In genomic region chr11:109071712-109072524, GRCh38 we compare ENCODE assay signal across 14 cellular contexts.
DNase-seq lines count a peak whose midpoint lies in the region; ATAC-seq and TF ChIP-seq lines count a peak whose summit lies in the region.
"Had no signal": no experiment of that assay in that cellular context is flagged by ENCODE, and none has a peak within 500 bp of the region (broad histone marks: within the 10 kb centered on the region; RNA-seq: fewer than 3 reads in every experiment).

No MANE protein-coding gene starts in this region.

- H3K79me2 ChIP-seq in GM23248 (ENCODE audit: insufficient read depth) = no peaks in the 10 kb centered on the region
- H3K79me2 ChIP-seq in trophoblast cell (ENCODE audit: control insufficient read depth, insufficient read depth, low read length, poor library complexity) = no peaks in the 10 kb centered on the region

- no peaks in the 10 kb centered on the region for H3K79me1 ChIP-seq in trophoblast cell (ENCODE audit: low read length)

- no peaks in the 10 kb centered on the region for H3K4me1 ChIP-seq in GM23248 (ENCODE audit: insufficient read depth)
- H3K4me1 ChIP-seq in ascending aorta = peaks cover 0 to 9% of the 10 kb centered on the region in 2 donors
- H3K4me1 ChIP-seq in gastrocnemius medialis = peaks cover 23 to 27% of the 10 kb centered on the region in 2 donors
- H3K4me1 ChIP-seq in trophoblast cell (ENCODE audit: control insufficient read depth in 1 of 2, insufficient read depth in 2 of 2, low read length in 2 of 2) = no peaks in the 10 kb centered on the region
- H3K4me1 ChIP-seq: Peyer's patch had no signal

- in situ Hi-C loops in GM23248 (cut with MboI) (no loop called here), gastrocnemius medialis (cut with MboI; ENCODE audit: low sequenced_read_pairs in 4 of 4) (no loop called here)

- H4K91ac ChIP-seq in trophoblast cell (ENCODE audit: low read depth, low read length) = no peak overlapping the region

- no peaks in the 10 kb centered on the region for H3K36me3 ChIP-seq in GM23248 (ENCODE audit: low read depth)
- H3K36me3 ChIP-seq in ascending aorta = no peaks in the 10 kb centered on the region
- H3K36me3 ChIP-seq in gastrocnemius medialis = no peaks in the 10 kb centered on the region
- no peaks in the 10 kb centered on the region for H3K36me3 ChIP-seq in trophoblast cell (ENCODE audit: control insufficient read depth in 1 of 2, insufficient read depth in 2 of 2, low read length in 2 of 2)
- H3K36me3 ChIP-seq: Peyer's patch had no signal

- H4K12ac ChIP-seq in trophoblast cell (ENCODE audit: low read depth, low read length) = no peak overlapping the region

- no peaks in the 10 kb centered on the region for H3F3A ChIP-seq in GM23248 (ENCODE audit: insufficient read depth)

- H3K9ac ChIP-seq in GM23248 (no peak overlapping the region), trophoblast cell (ENCODE audit: low read length) (no peak overlapping the region)

- no peak overlapping the region for H2BK120ac ChIP-seq in trophoblast cell (ENCODE audit: insufficient read depth, low read length, poor library complexity)

- no peak overlapping the region for H3K23ac ChIP-seq in trophoblast cell (ENCODE audit: low read length)

- TF ChIP-seq CTCF in ascending aorta (IDR thresholded peaks at IDR 0.05) = no peak
- no peak for TF ChIP-seq CTCF in gastrocnemius medialis (IDR thresholded peaks at IDR 0.05 in 4 of 5, conservative IDR thresholded peaks at IDR 0.05 in 1 of 5)

- intact Hi-C loops in ascending aorta (cut with DNase I) (loop anchor here (1.0 kb wide), 1 partner anchor 34 kb away; no protein-coding TSS in a partner anchor), gastrocnemius medialis (cut with DNase I; ENCODE audit: low total_unique reads) (no loop called here)

- no peaks in the 10 kb centered on the region for H3K9me3 ChIP-seq in GM23248 (ENCODE audit: low read depth)
- no peaks in the 10 kb centered on the region for H3K9me3 ChIP-seq in ascending aorta
- H3K9me3 ChIP-seq in gastrocnemius medialis = no peaks in the 10 kb centered on the region
- H3K9me3 ChIP-seq in trophoblast cell (ENCODE audit: insufficient read depth, low read depth, low read length) = peaks cover 3% of the 10 kb centered on the region
- H3K9me3 ChIP-seq: Peyer's patch had no signal

- H2BK12ac ChIP-seq in trophoblast cell (ENCODE audit: low read length) = no peak overlapping the region

- no peak overlapping the region for H3K4ac ChIP-seq in trophoblast cell (ENCODE audit: low read depth, low read length)

- H4K20me1 ChIP-seq in GM23248 (ENCODE audit: insufficient read depth) = no peaks in the 10 kb centered on the region

- DNase-seq in GM23248 (peak; percentile 60), ascending aorta (ENCODE audit: low spot score in 2 of 2) (peak in 1 of 2 donors; percentile 81), fibroblast of the conjunctiva (ENCODE audit: low read depth) (peak; percentile 53), gastrocnemius medialis (peak; percentile 44 to 74), NCI-H82 (lab: John Stamatoyannopoulos, UW) (no peak), trophoblast cell (no peak)
- no peak for DNase-seq in stimulated activated CD4-positive, alpha-beta T cell treated with anti-CD3 and anti-CD28 coated beads, Interleukin-4, amount 100 ng/mL, for 4 hours
- DNase-seq: activated naive CD4-positive, alpha-beta T cell treated with anti-CD3 and anti-CD28 coated beads for 36 hours; CD4-positive, CD25-positive, alpha-beta regulatory T cell; mesenchymal stem cell; Peyer's patch; stimulated activated naive CD8-positive, alpha-beta T cell treated with anti-CD3 and anti-CD28 coated beads, Interleukin-15, amount 100 ng/mL, for 72 hours had no signal

- H3K27ac ChIP-seq in GM23248 (no peak overlapping the region), ascending aorta (peak overlapping the region; percentile 50 to 60), gastrocnemius medialis (peak overlapping the region; percentile 61 to 84 (median 74)), trophoblast cell (ENCODE audit: low read depth, low read length) (no peak overlapping the region)
- H3K27ac ChIP-seq: Peyer's patch had no signal

- no peak overlapping the region for H3K4me2 ChIP-seq in GM23248 (ENCODE audit: unreplicated experiment)
- H3K4me2 ChIP-seq in trophoblast cell (ENCODE audit: low read length) = no peak overlapping the region

- H4K8ac ChIP-seq in trophoblast cell (ENCODE audit: low read depth, low read length) = no peak overlapping the region

- H3K27me3 ChIP-seq in GM23248 (replicated peaks; ENCODE audit: insufficient read depth) (no peaks in the 10 kb centered on the region), ascending aorta (no peaks in the 10 kb centered on the region), gastrocnemius medialis (no peaks in the 10 kb centered on the region), trophoblast cell (ENCODE audit: insufficient read depth, low read length) (no peaks in the 10 kb centered on the region)
- H3K27me3 ChIP-seq: dorsolateral prefrontal cortex, Peyer's patch had no signal

- H3K4me3 ChIP-seq in GM23248 = no peak overlapping the region
- H3K4me3 ChIP-seq in ascending aorta = no peak overlapping the region
- H3K4me3 ChIP-seq in gastrocnemius medialis = no peak overlapping the region
- H3K4me3 ChIP-seq in trophoblast cell (ENCODE audit: low read depth, low read length) = no peak overlapping the region
- H3K4me3 ChIP-seq: dorsolateral prefrontal cortex, Peyer's patch had no signal

- H2AK5ac ChIP-seq in trophoblast cell (ENCODE audit: low read length) = no peak overlapping the region

- WGBS in GM23248 (ENCODE audit: low coverage in 1 of 2, low lambda C conversion rate in 2 of 2, missing lambda C conversion rate in 2 of 2), 2 experiments = 23 to 26% methylated on average over 5 of the region's 5 CpGs
- no CpG with 5 or more reads among the region's 5 CpGs for WGBS in trophoblast cell (ENCODE audit: extremely low coverage, insufficient coverage, insufficient read length)

- no peak for TF ChIP-seq POLR2A in gastrocnemius medialis (IDR thresholded peaks at IDR 0.05)

- H3K14ac ChIP-seq in trophoblast cell (ENCODE audit: low read length) = no peak overlapping the region

- H2BK5ac ChIP-seq in trophoblast cell (ENCODE audit: low read depth, low read length, poor library complexity) = no peak overlapping the region

- peak; percentile 93 to 95 for ATAC-seq in gastrocnemius medialis
- no peak for ATAC-seq in GM21825 (IDR thresholded peaks at IDR 0.05; ENCODE audit: unreplicated experiment)
- ATAC-seq: stimulated activated naive CD8-positive, alpha-beta T cell treated with anti-CD3 and anti-CD28 coated beads, Interleukin-15, amount 100 ng/mL, for 72 hours had no signal

- H2AFZ ChIP-seq in GM23248 = no peak overlapping the region
- H2AFZ ChIP-seq in trophoblast cell (ENCODE audit: insufficient read depth, low read length, poor library complexity) = no peak overlapping the region

- H3K18ac ChIP-seq in trophoblast cell (ENCODE audit: low read length) = no peak overlapping the region

- H3K9me2 ChIP-seq in GM23248 (ENCODE audit: insufficient read depth) = no peaks in the 10 kb centered on the region

Comparison
In these comparisons a context has a peak if more than half of its experiments do, and no peak if none do; other contexts are left out.
1. DNase-seq: peak in GM23248 (single experiment), fibroblast of the conjunctiva (single experiment) and gastrocnemius medialis (2 of 2); none in NCI-H82 (single experiment), trophoblast cell (0 of 2) and stimulated activated CD4-positive, alpha-beta T cell treated with anti-CD3 and anti-CD28 coated beads, Interleukin-4, amount 100 ng/mL, for 4 hours (0 of 2).
2. H3K27ac ChIP-seq: peak in ascending aorta (2 of 2) and gastrocnemius medialis (4 of 4); none in GM23248 (single experiment) and trophoblast cell (single experiment).